In genomic region chr11:133966147-133966546, GRCh38 we compare ENCODE assay signal across 25 cellular contexts. TPM values are rescaled to one million over a fixed set of nuclear protein-coding genes. Genes with fewer than 3 reads are reported as not detected.
DNase-seq lines count a peak whose midpoint lies in the region; ATAC-seq and TF ChIP-seq lines count a peak whose summit lies in the region.
"Had no signal": no experiment of that assay in that cellular context is flagged by ENCODE, and none has a peak within 500 bp of the region (broad histone marks: within the 10 kb centered on the region; RNA-seq: fewer than 3 reads in every experiment).

No MANE protein-coding gene starts in this region.

- intact Hi-C loops in sciatic nerve (cut with DNase I): no loop called here

- H3K27ac ChIP-seq in endodermal cell (ENCODE audit: low read depth, low read length): peak overlapping the region; percentile 8
- H3K27ac ChIP-seq: 22Rv1, GM23248, ovary, spleen, WERI-Rb-1 had no signal

- ATAC-seq in sciatic nerve (peak; percentile 41), HG03159 (IDR thresholded peaks at IDR 0.05; ENCODE audit: unreplicated experiment) (no peak), GM21526 (IDR thresholded peaks at IDR 0.05; ENCODE audit: low FRiP score, unreplicated experiment) (no peak)
- ATAC-seq: natural killer cell treated with Interleukin-12 subunit alpha and Interleukin-12 subunit beta and Interleukin-15 and Interleukin-18, amount 100 ng/mL, for 72 hours had no signal

- H3K36me3 ChIP-seq in endodermal cell (ENCODE audit: control insufficient read depth, insufficient read depth, low read length): no peaks in the 10 kb centered on the region
- H3K36me3 ChIP-seq: MG63, ovary, spleen, WERI-Rb-1 had no signal

- no peaks in the 10 kb centered on the region for H3K4me1 ChIP-seq in endodermal cell (ENCODE audit: control insufficient read depth, insufficient read depth, low read length)

- H3K36me3 Mint-ChIP-seq in endodermal cell (ENCODE audit: low read depth): no peaks in the 10 kb centered on the region
- H3K36me3 Mint-ChIP-seq: natural killer cell treated with Interleukin-12 subunit alpha and Interleukin-12 subunit beta and Interleukin-15 and Interleukin-18, amount 100 ng/mL, for 72 hours had no signal

- H3K4me1 Mint-ChIP-seq in endodermal cell: no peaks in the 10 kb centered on the region

- H3K9ac ChIP-seq in endodermal cell (ENCODE audit: extremely low read depth, low read length, poor library complexity, severe bottlenecking): no peak overlapping the region
- H3K9ac ChIP-seq: GM23248 had no signal

- H3K4me3 ChIP-seq in endodermal cell (ENCODE audit: low read length): no peak overlapping the region
- H3K4me3 ChIP-seq: GM23248, K562, MG63, ovary, spleen had no signal

- 83 to 86% methylated on average over 5 to 6 of the region's 6 CpGs for WGBS in endodermal cell (ENCODE audit: insufficient coverage in 1 of 2, insufficient read length in 1 of 2), 2 experiments

- no peaks in the 10 kb centered on the region for H3K9me3 ChIP-seq in endodermal cell (ENCODE audit: control insufficient read depth, low read length)
- H3K9me3 ChIP-seq: MG63, ovary, spleen had no signal

- peak; percentile 49 for DNase-seq in DMS 273 (lab: John Stamatoyannopoulos, UW; ENCODE audit: unreplicated experiment)
- DNase-seq in DMS 273 treated with DMSO at 0.1 percent for 48 hours (lab: John Stamatoyannopoulos, UW): no peak
- peak; percentile 67 for DNase-seq in NCI-H1092 treated with DMSO at 0.1 percent for 48 hours (lab: John Stamatoyannopoulos, UW)
- DNase-seq in endodermal cell: no peak
- peak; percentile 69 for DNase-seq in sciatic nerve (ENCODE audit: low spot score)
- DNase-seq in NOMO-1 treated with DMSO at 0.1 percent for 48 hours (lab: John Stamatoyannopoulos, UW; ENCODE audit: unreplicated experiment): no peak
- DNase-seq: activated naive CD4-positive, alpha-beta T cell treated with anti-CD3 and anti-CD28 coated beads, Interleukin-2, amount 10 ng/mL, durations not matched to agents 7 days and 5 days; amniotic stem cell; GM23248; islet precursor cell; NCI-H1436 treated with DMSO at 0.1 percent for 48 hours; NCI-H2171; NCI-H524; ovary; SHP77; spleen; stimulated activated CD4-positive, alpha-beta T cell treated with anti-CD3 and anti-CD28 coated beads, Interleukin-2, amount 100 ng/mL, for 48 hours; T1000; WERI-Rb-1 had no signal

- peaks cover 9% of the 10 kb centered on the region for H3K27me3 ChIP-seq in endodermal cell (ENCODE audit: control insufficient read depth, insufficient read depth, low read length, poor library complexity, severe bottlenecking)
- H3K27me3 ChIP-seq: MG63, ovary had no signal

- H3K27me3 Mint-ChIP-seq in endodermal cell (ENCODE audit: insufficient read depth): peaks cover 33% of the 10 kb centered on the region

- no peaks in the 10 kb centered on the region for H3K9me3 Mint-ChIP-seq in endodermal cell
- H3K9me3 Mint-ChIP-seq: activated naive CD4-positive, alpha-beta T cell treated with anti-CD3 and anti-CD28 coated beads, Interleukin-2, amount 10 ng/mL, durations not matched to agents 7 days and 5 days; natural killer cell treated with Interleukin-12 subunit alpha and Interleukin-12 subunit beta and Interleukin-15 and Interleukin-18, amount 100 ng/mL, for 72 hours had no signal

- H3K27ac Mint-ChIP-seq in endodermal cell: no peak overlapping the region
- H3K27ac Mint-ChIP-seq: activated naive CD4-positive, alpha-beta T cell treated with anti-CD3 and anti-CD28 coated beads, Interleukin-2, amount 10 ng/mL, durations not matched to agents 7 days and 5 days; natural killer cell treated with Interleukin-12 subunit alpha and Interleukin-12 subunit beta and Interleukin-15 and Interleukin-18, amount 100 ng/mL, for 72 hours had no signal

- no peak overlapping the region for H3K4me3 Mint-ChIP-seq in endodermal cell
- H3K4me3 Mint-ChIP-seq: activated naive CD4-positive, alpha-beta T cell treated with anti-CD3 and anti-CD28 coated beads, Interleukin-2, amount 10 ng/mL, durations not matched to agents 7 days and 5 days; natural killer cell treated with Interleukin-12 subunit alpha and Interleukin-12 subunit beta and Interleukin-15 and Interleukin-18, amount 100 ng/mL, for 72 hours had no signal

- no peak for TF ChIP-seq CTCF in endodermal cell (conservative IDR thresholded peaks at IDR 0.05)

RNA-seq across cellular contexts. Expression of gene IGSF9B, which starts 9.4 kb away (rescaled TPM):
- 10 to 100 TPM; 14.1 to 23.0 TPM for total RNA-seq in endodermal cell
- polyA plus RNA-seq in endodermal cell (2013, experiment 1 of 2): 11.0 TPM
- polyA plus RNA-seq in endodermal cell (2013, experiment 2 of 2): 11.9 TPM
- total RNA-seq in sciatic nerve: 13.5 TPM
- total RNA-seq: GM23248 had no signal
- polyA plus RNA-seq: K562 had no signal

Comparison
In these comparisons a context has a peak if more than half of its experiments do, and no peak if none do; other contexts are left out.
1. DNase-seq: peak in DMS 273 (single experiment), NCI-H1092 treated with DMSO at 0.1 percent for 48 hours (single experiment) and sciatic nerve (single experiment); none in DMS 273 treated with DMSO at 0.1 percent for 48 hours (single experiment), endodermal cell (single experiment) and NOMO-1 treated with DMSO at 0.1 percent for 48 hours (single experiment).